8 cellular contexts compared by ENCODE assay signal in genomic region chr4:140743194-140743931, GRCh38. TPM values are rescaled to one million over a fixed set of nuclear protein-coding genes. Genes with fewer than 3 reads are reported as not detected.
DNase-seq lines count a peak whose midpoint lies in the region; ATAC-seq and TF ChIP-seq lines count a peak whose summit lies in the region.

No MANE protein-coding gene starts in this region.

- intact Hi-C loops in activated CD8-positive, alpha-beta T cell treated with anti-CD3 and anti-CD28 coated beads for 36 hours (cut with micrococcal nuclease): no loop called here

- DNase-seq in DMS153 (lab: John Stamatoyannopoulos, UW) (peak; percentile 12), adipocyte (ENCODE audit: low read depth) (peak; percentile 40), mesenchymal stem cell (peak; percentile 47)
- no peak for DNase-seq in activated CD8-positive, alpha-beta T cell treated with anti-CD3 and anti-CD28 coated beads for 36 hours
- DNase-seq in stimulated activated naive CD4-positive, alpha-beta T cell (lab: John Stamatoyannopoulos, UW): no peak
- no peak for DNase-seq in activated T-cell treated with anti-CD3 and anti-CD28 coated beads, Interleukin-2, amount 50 U/mL, for 72 hours

- peak overlapping the region; percentile 89 for H3K27ac ChIP-seq in mesenchymal stem cell (ENCODE audit: low read length, poor library complexity, severe bottlenecking)

- H3K4me1 ChIP-seq in adipocyte (ENCODE audit: control insufficient read depth, insufficient read depth, low read length) (peaks cover 8% of the 10 kb centered on the region), mesenchymal stem cell (ENCODE audit: control insufficient read depth, insufficient read depth, low read depth, low read length) (peaks cover 6% of the 10 kb centered on the region)

- H2AK5ac ChIP-seq in mesenchymal stem cell (ENCODE audit: low read length, severe bottlenecking): peak overlapping the region; percentile 49

- no peaks in the 10 kb centered on the region for H3K36me3 ChIP-seq in adipocyte (ENCODE audit: control insufficient read depth, insufficient read depth, low read length, severe bottlenecking)
- no peaks in the 10 kb centered on the region for H3K36me3 ChIP-seq in mesenchymal stem cell (ENCODE audit: control insufficient read depth in 1 of 2, insufficient read depth in 2 of 2, low read depth in 1 of 2, low read length in 2 of 2)

- H3K9me3 ChIP-seq in adipocyte (ENCODE audit: control insufficient read depth, low read length) (peaks cover 4% of the 10 kb centered on the region), mesenchymal stem cell (ENCODE audit: control insufficient read depth, low read length) (no peaks in the 10 kb centered on the region)

- no peak overlapping the region for H4K91ac ChIP-seq in mesenchymal stem cell (ENCODE audit: low read length)

- peaks cover 17% of the 10 kb centered on the region for H3K79me1 ChIP-seq in mesenchymal stem cell (replicated peaks; ENCODE audit: low read length, poor library complexity, severe bottlenecking)

- H3K27ac Mint-ChIP-seq in activated CD8-positive, alpha-beta T cell treated with anti-CD3 and anti-CD28 coated beads for 36 hours: no peak overlapping the region
- H3K27ac Mint-ChIP-seq in activated T-cell treated with anti-CD3 and anti-CD28 coated beads, Interleukin-2, amount 50 U/mL, for 72 hours: no peak overlapping the region

- no peak overlapping the region for H2BK5ac ChIP-seq in mesenchymal stem cell (ENCODE audit: low read depth, low read length, poor library complexity, severe bottlenecking)

- no peaks in the 10 kb centered on the region for H3K27me3 ChIP-seq in adipocyte (replicated peaks; ENCODE audit: control insufficient read depth, insufficient read depth, low read length)
- no peaks in the 10 kb centered on the region for H3K27me3 ChIP-seq in mesenchymal stem cell (ENCODE audit: control insufficient read depth in 1 of 2, insufficient read depth in 1 of 2, low read length in 2 of 2)

- H3K4me3 ChIP-seq in adipocyte (ENCODE audit: low read length) (no peak overlapping the region), mesenchymal stem cell (ENCODE audit: insufficient read depth in 1 of 2, low read depth in 1 of 2, low read length in 2 of 2) (peak overlapping the region in 1 of 2 experiments; percentile 55)

- no peak overlapping the region for H4K8ac ChIP-seq in mesenchymal stem cell (ENCODE audit: low read length)

- H3K18ac ChIP-seq in mesenchymal stem cell (ENCODE audit: low read depth in 1 of 2, low read length in 2 of 2): peak overlapping the region in 1 of 2 experiments; percentile 9

- peak overlapping the region in 1 of 2 experiments; percentile 13 for H3K14ac ChIP-seq in mesenchymal stem cell (ENCODE audit: low read length in 2 of 2)

- no peak overlapping the region for H2AFZ ChIP-seq in mesenchymal stem cell (ENCODE audit: low read depth, low read length)

- no peak overlapping the region for H3K4me2 ChIP-seq in mesenchymal stem cell (ENCODE audit: low read length, poor library complexity, severe bottlenecking)

- H3K27me3 Mint-ChIP-seq in activated CD8-positive, alpha-beta T cell treated with anti-CD3 and anti-CD28 coated beads for 36 hours: peaks cover 21% of the 10 kb centered on the region
- peaks cover 19% of the 10 kb centered on the region for H3K27me3 Mint-ChIP-seq in activated T-cell treated with anti-CD3 and anti-CD28 coated beads, Interleukin-2, amount 50 U/mL, for 72 hours (ENCODE audit: low read depth)

- no peak overlapping the region for H3K4ac ChIP-seq in mesenchymal stem cell (ENCODE audit: low read depth in 1 of 2, low read length in 2 of 2)

- POLR2A ChIA-PET in activated CD8-positive, alpha-beta T cell treated with anti-CD3 and anti-CD28 coated beads for 36 hours (lab: Charles Lee): no interaction called here

- TF ChIP-seq CTCF in activated CD8-positive, alpha-beta T cell treated with anti-CD3 and anti-CD28 coated beads for 36 hours (IDR thresholded peaks at IDR 0.05): no peak

- H3K9me3 Mint-ChIP-seq in activated CD8-positive, alpha-beta T cell treated with anti-CD3 and anti-CD28 coated beads for 36 hours: peaks cover 7% of the 10 kb centered on the region
- peaks cover 2 to 6% of the 10 kb centered on the region in 2 donors for H3K9me3 Mint-ChIP-seq in activated T-cell treated with anti-CD3 and anti-CD28 coated beads, Interleukin-2, amount 50 U/mL, for 72 hours

- CTCF ChIA-PET in activated CD8-positive, alpha-beta T cell treated with anti-CD3 and anti-CD28 coated beads for 36 hours (lab: Charles Lee): no interaction called here

- no peak overlapping the region for H3K4me3 Mint-ChIP-seq in activated CD8-positive, alpha-beta T cell treated with anti-CD3 and anti-CD28 coated beads for 36 hours
- H3K4me3 Mint-ChIP-seq in activated T-cell treated with anti-CD3 and anti-CD28 coated beads, Interleukin-2, amount 50 U/mL, for 72 hours: no peak overlapping the region

- ATAC-seq in GM19438 (IDR thresholded peaks at IDR 0.05; ENCODE audit: low read depth, unreplicated experiment): peak; percentile 68
- peak; percentile 71 for ATAC-seq in HG03342 (IDR thresholded peaks at IDR 0.05; ENCODE audit: unreplicated experiment)
- ATAC-seq in activated CD8-positive, alpha-beta T cell treated with anti-CD3 and anti-CD28 coated beads for 36 hours: no peak
- ATAC-seq in activated T-cell treated with anti-CD3 and anti-CD28 coated beads, Interleukin-2, amount 50 U/mL, for 72 hours (replicated peaks in 1 of 2): no peak

- WGBS in mesenchymal stem cell: 23% methylated on average over 2 of the region's 4 CpGs

- H3K4me1 Mint-ChIP-seq in activated CD8-positive, alpha-beta T cell treated with anti-CD3 and anti-CD28 coated beads for 36 hours (ENCODE audit: low read depth): no peaks in the 10 kb centered on the region
- H3K4me1 Mint-ChIP-seq in activated T-cell treated with anti-CD3 and anti-CD28 coated beads, Interleukin-2, amount 50 U/mL, for 72 hours (ENCODE audit: low read depth): peaks cover 10% of the 10 kb centered on the region

- H3K36me3 Mint-ChIP-seq in activated CD8-positive, alpha-beta T cell treated with anti-CD3 and anti-CD28 coated beads for 36 hours (ENCODE audit: low read depth): no peaks in the 10 kb centered on the region
- peaks cover 2% of the 10 kb centered on the region in 2 donors for H3K36me3 Mint-ChIP-seq in activated T-cell treated with anti-CD3 and anti-CD28 coated beads, Interleukin-2, amount 50 U/mL, for 72 hours (ENCODE audit: insufficient read depth in 2 of 2)

- H3K9ac ChIP-seq in adipocyte (ENCODE audit: low read length) (no peak overlapping the region), mesenchymal stem cell (ENCODE audit: low read length) (peak overlapping the region; percentile 63)

- H2BK120ac ChIP-seq in mesenchymal stem cell (ENCODE audit: low read depth, low read length): no peak overlapping the region

- no peak overlapping the region for H2BK12ac ChIP-seq in mesenchymal stem cell (ENCODE audit: low read length in 2 of 2)

- H3K23ac ChIP-seq in mesenchymal stem cell (ENCODE audit: low read length in 2 of 2): no peak overlapping the region

- no peak overlapping the region for H2BK15ac ChIP-seq in mesenchymal stem cell (ENCODE audit: low read depth, poor library complexity, severe bottlenecking)

RNA-seq across cellular contexts. Expression of gene TBC1D9, which starts 12.8 kb away (rescaled TPM):
- polyA plus RNA-seq in mesenchymal stem cell (2013, experiment 1 of 2): 12.6 TPM
- polyA plus RNA-seq in mesenchymal stem cell (2013, experiment 2 of 2): 12.3 TPM
- total RNA-seq in activated CD8-positive, alpha-beta T cell treated with anti-CD3 and anti-CD28 coated beads for 36 hours: not detected
- not detected for total RNA-seq in activated T-cell treated with anti-CD3 and anti-CD28 coated beads, Interleukin-2, amount 50 U/mL, for 72 hours

Comparison
In these comparisons a context has a peak if more than half of its experiments do, and no peak if none do; other contexts are left out.
1. DNase-seq: peak in DMS153 (single experiment), adipocyte (single experiment) and mesenchymal stem cell (single experiment); none in activated CD8-positive, alpha-beta T cell treated with anti-CD3 and anti-CD28 coated beads for 36 hours (single experiment), stimulated activated naive CD4-positive, alpha-beta T cell (0 of 6) and activated T-cell treated with anti-CD3 and anti-CD28 coated beads, Interleukin-2, amount 50 U/mL, for 72 hours (0 of 2).
2. ATAC-seq: peak in GM19438 (single experiment) and HG03342 (single experiment); none in activated CD8-positive, alpha-beta T cell treated with anti-CD3 and anti-CD28 coated beads for 36 hours (single experiment) and activated T-cell treated with anti-CD3 and anti-CD28 coated beads, Interleukin-2, amount 50 U/mL, for 72 hours (0 of 2).